In genomic region chr16:11073407-11073806, GRCh38 we compare ENCODE assay signal across 1 cellular context.
TF ChIP-seq lines count a peak whose summit lies in the region.

No MANE protein-coding gene starts in this region.

TF ChIP-seq in WTC11, 78 proteins besides CTCF, POLR2A, EP300 and RAD21 (continued from another document):
- no peak for TF ChIP-seq ZNF416 (CRISPR knock-in tag; IDR thresholded peaks at IDR 0.05)
